In genomic region chr13:79475569-79475968, GRCh38 we compare ENCODE assay signal across 36 cellular contexts. TPM values are rescaled to one million over a fixed set of nuclear protein-coding genes. Genes with fewer than 3 reads are reported as not detected.
DNase-seq lines count a peak whose midpoint lies in the region; ATAC-seq, FAIRE-seq and TF ChIP-seq lines count a peak whose summit lies in the region.
"Had no signal": no experiment of that assay in that cellular context is flagged by ENCODE, and none has a peak within 500 bp of the region (broad histone marks: within the 10 kb centered on the region; RNA-seq: fewer than 3 reads in every experiment).

No MANE protein-coding gene starts in this region.

- no peak for TF ChIP-seq POLR2A in H54 (IDR thresholded peaks at IDR 0.05; ENCODE audit: low read depth, low read length)

- no peaks in the 10 kb centered on the region for H3K9me3 ChIP-seq in small intestine (ENCODE audit: control insufficient read depth, low read depth)
- H3K9me3 ChIP-seq: A549, BE2C had no signal

- intact Hi-C loops in left colon (cut with DNase I, micrococcal nuclease) = no loop called here

- H3K27ac ChIP-seq in small intestine (ENCODE audit: low read depth in 1 of 2, low read length in 1 of 2) = peak overlapping the region in 1 of 2 donors; percentile 55
- H3K27ac ChIP-seq: 22Rv1; A549; BLaER1; BLaER1 treated with 17β-estradiol and CSF1 and Interleukin-3, amounts not matched to agents 10 nM and 100 nM; C4-2B had no signal

- no peak overlapping the region for H3K4me3 ChIP-seq in small intestine (ENCODE audit: low read depth in 1 of 2, low read length in 2 of 2)
- H3K4me3 ChIP-seq: A549; BLaER1; BLaER1 treated with 17β-estradiol and CSF1 and Interleukin-3, amounts not matched to agents 10 nM and 100 nM had no signal

- WGBS in small intestine, 3 donors = 14 to 76% (median 36%) methylated on average over 1 of the region's 1 CpG

- H3K4me1 ChIP-seq in small intestine (ENCODE audit: control insufficient read depth in 2 of 2, insufficient read depth in 1 of 2, low read depth in 1 of 2, low read length in 1 of 2) = no peaks in the 10 kb centered on the region
- H3K4me1 ChIP-seq: A549, BE2C, BLaER1, Caco-2 had no signal

- FAIRE-seq in H54 (lab: Jason Lieb, UNC) (peak; percentile 30), small intestine (lab: Jason Lieb, UNC) (no peak)
- FAIRE-seq: A204.1, A549, D721Med had no signal

- DNase-seq in COLO829 (ENCODE audit: low spot score) = peak; percentile 14
- DNase-seq in H54 (ENCODE audit: insufficient read length, low spot score) = no peak
- no peak for DNase-seq in left colon
- peak; percentile 67 for DNase-seq in small intestine
- no peak for DNase-seq in kidney glomerular epithelial cell (lab: John Stamatoyannopoulos, UW)
- DNase-seq: 8988T; ACHN; AML-193; BE2C; C1 segment of cervical spinal cord; Caco-2; Calu3; CD4-positive, alpha-beta memory T cell; CD4-positive, alpha-beta T cell; CD4-positive, CD25-positive, alpha-beta regulatory T cell; CD8-positive, alpha-beta memory T cell; CD8-positive, alpha-beta T cell; COR-L47; DMS 273 treated with DMSO at 0.1 percent for 48 hours; DMS153; DMS53; DMS79; DMS79 treated with DMSO at 0.1 percent for 48 hours; DND-41; EL had no signal

- peak; percentile 65 for ATAC-seq in left colon
- ATAC-seq in HG02870 (IDR thresholded peaks at IDR 0.05; ENCODE audit: unreplicated experiment) = no peak
- no peak for ATAC-seq in GM18517 (IDR thresholded peaks at IDR 0.05; ENCODE audit: unreplicated experiment)
- ATAC-seq in GM21786 (IDR thresholded peaks at IDR 0.05; ENCODE audit: unreplicated experiment) = no peak
- ATAC-seq: A549; CD8-positive, alpha-beta T cell had no signal

- no peaks in the 10 kb centered on the region for H3K36me3 ChIP-seq in small intestine (ENCODE audit: control insufficient read depth in 2 of 2, insufficient read depth in 2 of 2, low read length in 2 of 2)
- H3K36me3 ChIP-seq: BE2C; BLaER1; BLaER1 treated with 17β-estradiol and CSF1 and Interleukin-3, amounts not matched to agents 10 nM and 100 nM had no signal

- no peaks in the 10 kb centered on the region for H3K27me3 ChIP-seq in small intestine (ENCODE audit: control insufficient read depth in 2 of 2, insufficient read depth in 2 of 2, low read length in 2 of 2)
- H3K27me3 ChIP-seq: BE2C, BLaER1 had no signal

RNA-seq across cellular contexts. Expression of gene NDFIP2, which starts 5.4 kb away (rescaled TPM):
- total RNA-seq in left colon = 100 to 1,000 TPM; 117 to 129 TPM
- polyA plus RNA-seq in small intestine = 10 to 100 TPM; 34.6 to 59.3 (median 37.0) TPM
- polyA plus RNA-seq: CD14-positive monocyte had no signal

Comparison
In these comparisons a context has a peak if more than half of its experiments do, and no peak if none do; other contexts are left out.
1. DNase-seq: peak in COLO829 (single experiment) and small intestine (single experiment); none in H54 (single experiment), left colon (0 of 2) and kidney glomerular epithelial cell (single experiment).